Comparison of ENCODE assay signal across 34 cellular contexts in the genomic region with DNA sequence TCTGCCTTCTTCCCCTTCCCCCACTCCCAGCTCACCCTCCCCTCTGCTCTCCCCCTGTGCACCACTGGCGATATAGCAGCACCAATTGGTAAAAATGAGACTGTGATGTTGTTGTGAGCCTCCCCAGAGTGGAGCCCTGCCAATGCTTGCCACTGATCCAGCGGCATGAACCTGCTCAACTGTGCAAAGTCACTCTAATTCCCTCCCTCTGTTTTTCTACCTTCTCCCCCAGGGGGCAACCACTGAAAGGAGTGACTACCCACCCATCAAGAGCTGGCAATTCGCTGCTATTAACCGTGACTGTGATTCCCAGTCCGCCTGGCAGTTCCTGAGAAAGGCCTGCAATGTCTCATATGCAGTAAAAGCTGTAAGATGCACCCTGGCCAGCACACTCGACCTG. TPM values are rescaled to one million over a fixed set of nuclear protein-coding genes. Genes with fewer than 3 reads are reported as not detected.
DNase-seq lines count a peak whose midpoint lies in the region; ATAC-seq and TF ChIP-seq lines count a peak whose summit lies in the region.
"Had no signal": no experiment of that assay in that cellular context is flagged by ENCODE, and none has a peak within 500 bp of the region (broad histone marks: within the 10 kb centered on the region; RNA-seq: fewer than 3 reads in every experiment).

No MANE protein-coding gene starts in this region.

- H3K4me3 Mint-ChIP-seq in WTC11 = no peak overlapping the region
- no peak overlapping the region for H3K4me3 Mint-ChIP-seq in stimulated activated naive B cell treated with anti-CD40 and anti-IgM and Interleukin-4, amounts not matched to agents 10 μg/mL and 1 μg/mL and 100 μg/mL, for 72 hours
- H3K4me3 Mint-ChIP-seq: activated CD4-positive, alpha-beta T cell treated with anti-CD3 and anti-CD28 coated beads, Interleukin-2, amount 10 ng/mL, durations not matched to agents 7 days and 5 days; activated T-cell treated with anti-CD3 and anti-CD28 coated beads, Interleukin-2, amount 50 U/mL, for 72 hours; CD4-positive, alpha-beta T cell; natural killer cell had no signal

- POLR2A ChIA-PET in WTC11 (lab: Charles Lee) = no interaction called here

- intact Hi-C loops in dorsolateral prefrontal cortex (cut with DNase I) = no loop called here

- no peaks in the 10 kb centered on the region for H3K27me3 ChIP-seq in dorsolateral prefrontal cortex
- H3K27me3 ChIP-seq: breast epithelium, colonic mucosa, foreskin keratinocyte, hepatocyte, upper lobe of left lung had no signal

- H3K27me3 Mint-ChIP-seq in WTC11 (ENCODE audit: low read depth) = no peaks in the 10 kb centered on the region
- no peaks in the 10 kb centered on the region for H3K27me3 Mint-ChIP-seq in stimulated activated naive B cell treated with anti-CD40 and anti-IgM and Interleukin-4, amounts not matched to agents 10 μg/mL and 1 μg/mL and 100 μg/mL, for 72 hours

- no peak for TF ChIP-seq CTCF in WTC11 (IDR thresholded peaks at IDR 0.05)
- TF ChIP-seq CTCF in dorsolateral prefrontal cortex (IDR thresholded peaks at IDR 0.05 in 54 of 56, conservative IDR thresholded peaks at IDR 0.05 in 2 of 56; ENCODE audit: low read depth in 1 of 56, partially characterized antibody in 56 of 56) = no peak

- DNase-seq in DMS79 (lab: John Stamatoyannopoulos, UW) (peak; percentile 11), DMS79 treated with DMSO at 0.1 percent for 48 hours (lab: John Stamatoyannopoulos, UW) (no peak), WTC11 (ENCODE audit: low spot score) (peak; percentile 10), kidney glomerular epithelial cell (lab: John Stamatoyannopoulos, UW) (peak; percentile 47), dorsolateral prefrontal cortex (no peak), hypothalamus (lab: John Stamatoyannopoulos, UW) (no peak)
- DNase-seq in stimulated activated naive B cell treated with anti-CD40 and anti-IgM and Interleukin-4, amounts not matched to agents 10 μg/mL and 1 μg/mL and 100 μg/mL, for 72 hours = no peak
- DNase-seq: activated CD4-positive, alpha-beta T cell treated with anti-CD3 and anti-CD28 coated beads, Interleukin-2, amount 10 ng/mL, durations not matched to agents 7 days and 5 days; activated naive CD4-positive, alpha-beta T cell; activated T-cell treated with anti-CD3 and anti-CD28 coated beads, Interleukin-2, amount 50 U/mL, for 72 hours; CD4-positive, alpha-beta T cell; colonic mucosa; effector memory CD4-positive, alpha-beta T cell; foreskin keratinocyte; natural killer cell; NCI-H1092 treated with DMSO at 0.1 percent for 48 hours; NCI-H2029; NCI-H446; NCI-H82; stimulated activated CD4-positive, alpha-beta T cell treated with anti-CD3 and anti-CD28 coated beads, Interleukin-12 subunit alpha, Interleukin-12 subunit beta, amount 100 ng/mL, for 4 hours; stimulated activated CD4-positive, alpha-beta T cell treated with anti-CD3 and anti-CD28 coated beads, Interleukin-4, amount 100 ng/mL, for 1 hour; T1000; upper lobe of left lung; WERI-Rb-1 had no signal

- H3K27ac Mint-ChIP-seq in WTC11 = peak overlapping the region; percentile 61
- peak overlapping the region; percentile 83 for H3K27ac Mint-ChIP-seq in stimulated activated naive B cell treated with anti-CD40 and anti-IgM and Interleukin-4, amounts not matched to agents 10 μg/mL and 1 μg/mL and 100 μg/mL, for 72 hours
- H3K27ac Mint-ChIP-seq: activated CD4-positive, alpha-beta T cell treated with anti-CD3 and anti-CD28 coated beads, Interleukin-2, amount 10 ng/mL, durations not matched to agents 7 days and 5 days; activated T-cell treated with anti-CD3 and anti-CD28 coated beads, Interleukin-2, amount 50 U/mL, for 72 hours; CD4-positive, alpha-beta T cell; natural killer cell had no signal

- H3K27ac ChIP-seq in dorsolateral prefrontal cortex = no peak overlapping the region
- H3K27ac ChIP-seq: 22Rv1, breast epithelium, colonic mucosa, foreskin keratinocyte, hepatocyte, upper lobe of left lung, WERI-Rb-1 had no signal

- no peak overlapping the region for H3K4me3 ChIP-seq in dorsolateral prefrontal cortex
- H3K4me3 ChIP-seq: breast epithelium, colonic mucosa, HAP-1, hepatocyte, K562, upper lobe of left lung had no signal

- H3K4me1 Mint-ChIP-seq in WTC11 = peaks cover 41% of the 10 kb centered on the region
- peaks cover 13 to 34% of the 10 kb centered on the region in 2 donors for H3K4me1 Mint-ChIP-seq in stimulated activated naive B cell treated with anti-CD40 and anti-IgM and Interleukin-4, amounts not matched to agents 10 μg/mL and 1 μg/mL and 100 μg/mL, for 72 hours
- H3K4me1 Mint-ChIP-seq: activated CD4-positive, alpha-beta T cell treated with anti-CD3 and anti-CD28 coated beads, Interleukin-2, amount 10 ng/mL, durations not matched to agents 7 days and 5 days; natural killer cell had no signal

- H3K36me3 Mint-ChIP-seq in WTC11 = no peaks in the 10 kb centered on the region
- peaks cover 14 to 29% of the 10 kb centered on the region in 2 donors for H3K36me3 Mint-ChIP-seq in stimulated activated naive B cell treated with anti-CD40 and anti-IgM and Interleukin-4, amounts not matched to agents 10 μg/mL and 1 μg/mL and 100 μg/mL, for 72 hours

- peak; percentile 82 for ATAC-seq in WTC11
- no peak for ATAC-seq in stimulated activated naive B cell treated with anti-CD40 and anti-IgM and Interleukin-4, amounts not matched to agents 10 μg/mL and 1 μg/mL and 100 μg/mL, for 72 hours (replicated peaks)
- no peak for ATAC-seq in HG02840 (IDR thresholded peaks at IDR 0.05; ENCODE audit: low FRiP score, unreplicated experiment)
- ATAC-seq: activated T-cell treated with anti-CD3 and anti-CD28 coated beads, Interleukin-2, amount 50 U/mL, for 72 hours; foreskin keratinocyte; K562; natural killer cell; sciatic nerve had no signal

- no peaks in the 10 kb centered on the region for H3K9me3 Mint-ChIP-seq in WTC11
- no peaks in the 10 kb centered on the region for H3K9me3 Mint-ChIP-seq in stimulated activated naive B cell treated with anti-CD40 and anti-IgM and Interleukin-4, amounts not matched to agents 10 μg/mL and 1 μg/mL and 100 μg/mL, for 72 hours
- H3K9me3 Mint-ChIP-seq: activated CD4-positive, alpha-beta T cell treated with anti-CD3 and anti-CD28 coated beads, Interleukin-2, amount 10 ng/mL, durations not matched to agents 7 days and 5 days; activated T-cell treated with anti-CD3 and anti-CD28 coated beads, Interleukin-2, amount 50 U/mL, for 72 hours; CD4-positive, alpha-beta T cell; natural killer cell had no signal

- CTCF ChIA-PET in WTC11 (lab: Charles Lee) = interaction anchor here (1.6 kb wide), 1 partner anchor 28 kb away, joined by 6 read pairs; no protein-coding TSS in a partner anchor

TF ChIP-seq in WTC11, 78 proteins besides CTCF, POLR2A, EP300 and RAD21:
- TF ChIP-seq, protein P1, sequence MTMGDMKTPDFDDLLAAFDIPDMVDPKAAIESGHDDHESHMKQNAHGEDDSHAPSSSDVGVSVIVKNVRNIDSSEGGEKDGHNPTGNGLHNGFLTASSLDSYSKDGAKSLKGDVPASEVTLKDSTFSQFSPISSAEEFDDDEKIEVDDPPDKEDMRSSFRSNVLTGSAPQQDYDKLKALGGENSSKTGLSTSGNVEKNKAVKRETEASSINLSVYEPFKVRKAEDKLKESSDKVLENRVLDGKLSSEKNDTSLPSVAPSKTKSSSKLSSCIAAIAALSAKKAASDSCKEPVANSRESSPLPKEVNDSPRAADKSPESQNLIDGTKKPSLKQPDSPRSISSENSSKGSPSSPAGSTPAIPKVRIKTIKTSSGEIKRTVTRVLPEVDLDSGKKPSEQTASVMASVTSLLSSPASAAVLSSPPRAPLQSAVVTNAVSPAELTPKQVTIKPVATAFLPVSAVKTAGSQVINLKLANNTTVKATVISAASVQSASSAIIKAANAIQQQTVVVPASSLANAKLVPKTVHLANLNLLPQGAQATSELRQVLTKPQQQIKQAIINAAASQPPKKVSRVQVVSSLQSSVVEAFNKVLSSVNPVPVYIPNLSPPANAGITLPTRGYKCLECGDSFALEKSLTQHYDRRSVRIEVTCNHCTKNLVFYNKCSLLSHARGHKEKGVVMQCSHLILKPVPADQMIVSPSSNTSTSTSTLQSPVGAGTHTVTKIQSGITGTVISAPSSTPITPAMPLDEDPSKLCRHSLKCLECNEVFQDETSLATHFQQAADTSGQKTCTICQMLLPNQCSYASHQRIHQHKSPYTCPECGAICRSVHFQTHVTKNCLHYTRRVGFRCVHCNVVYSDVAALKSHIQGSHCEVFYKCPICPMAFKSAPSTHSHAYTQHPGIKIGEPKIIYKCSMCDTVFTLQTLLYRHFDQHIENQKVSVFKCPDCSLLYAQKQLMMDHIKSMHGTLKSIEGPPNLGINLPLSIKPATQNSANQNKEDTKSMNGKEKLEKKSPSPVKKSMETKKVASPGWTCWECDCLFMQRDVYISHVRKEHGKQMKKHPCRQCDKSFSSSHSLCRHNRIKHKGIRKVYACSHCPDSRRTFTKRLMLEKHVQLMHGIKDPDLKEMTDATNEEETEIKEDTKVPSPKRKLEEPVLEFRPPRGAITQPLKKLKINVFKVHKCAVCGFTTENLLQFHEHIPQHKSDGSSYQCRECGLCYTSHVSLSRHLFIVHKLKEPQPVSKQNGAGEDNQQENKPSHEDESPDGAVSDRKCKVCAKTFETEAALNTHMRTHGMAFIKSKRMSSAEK (CRISPR knock-in tag; IDR thresholded peaks at IDR 0.05; ENCODE audit: borderline replicate concordance) = no peak
- TF ChIP-seq FOXP1 (CRISPR knock-in tag; IDR thresholded peaks at IDR 0.05; ENCODE audit: borderline replicate concordance) = no peak
- TF ChIP-seq USF1 (CRISPR knock-in tag; IDR thresholded peaks at IDR 0.05) = no peak

RNA-seq across cellular contexts. Expression of gene KLHL14, which starts 30.2 kb away (rescaled TPM):
- total RNA-seq in WTC11 (2021) (3.9 to 4.8 TPM (median 4.3 TPM) in 3 replicates), dorsolateral prefrontal cortex (1 to 10 TPM in 56 of 120 experiments, under 1 TPM in 64; 0.12 to 3.4 (median 0.94) TPM)
- total RNA-seq: activated CD4-positive, alpha-beta T cell treated with anti-CD3 and anti-CD28 coated beads, Interleukin-2, amount 10 ng/mL, durations not matched to agents 7 days and 5 days; CD4-positive, alpha-beta T cell; foreskin keratinocyte; G401; HT-29; K562; M059J had no signal

Comparison
In these comparisons a context has a peak if more than half of its experiments do, and no peak if none do; other contexts are left out.
1. DNase-seq: peak in DMS79 (single experiment), WTC11 (single experiment) and kidney glomerular epithelial cell (single experiment); none in DMS79 treated with DMSO at 0.1 percent for 48 hours (single experiment), stimulated activated naive B cell treated with anti-CD40 and anti-IgM and Interleukin-4, amounts not matched to agents 10 μg/mL and 1 μg/mL and 100 μg/mL, for 72 hours (single experiment), dorsolateral prefrontal cortex (0 of 10) and hypothalamus (0 of 51).